In genomic region chr7:99284165-99284564, GRCh38 we compare ENCODE assay signal across 17 cellular contexts. TPM values are rescaled to one million over a fixed set of nuclear protein-coding genes. Genes with fewer than 3 reads are reported as not detected.
"Had no signal": no experiment of that assay in that cellular context is flagged by ENCODE, and none has a peak within 500 bp of the region (broad histone marks: within the 10 kb centered on the region; RNA-seq: fewer than 3 reads in every experiment).

No MANE protein-coding gene starts in this region.

RNA-seq across cellular contexts. Expression of gene MYH16, which starts 11.5 kb away (rescaled TPM):
- total RNA-seq: activated naive CD4-positive, alpha-beta T cell treated with anti-CD3 and anti-CD28 coated beads for 36 hours; activated naive CD8-positive, alpha-beta T cell treated with anti-CD3 and anti-CD28 coated beads for 36 hours; activated naive CD8-positive, alpha-beta T cell treated with anti-CD3 and anti-CD28 coated beads, Interleukin-2, amount 10 ng/mL, durations not matched to agents 7 days and 5 days; activated T-cell treated with anti-CD3 and anti-CD28 coated beads, Interleukin-2, amount 50 U/mL, for 4 hours; activated T-cell treated with anti-CD3 and anti-CD28 coated beads, Interleukin-2, amount 50 U/mL, for 72 hours; activated T-helper 1 cell treated with anti-CD3 and anti-CD28 coated beads, Interleukin-12 subunit alpha, Interleukin-12 subunit beta, Interleukin-2, Interleukin-4 antibody, amounts not matched to agents 30 ng/mL and 10 ng/mL and 1 ng/mL, durations not matched to agents 14 hours and 24 hours and 36 hours; activated T-helper 17 cell treated with anti-CD3 and anti-CD28 coated beads, Interleukin-2, amount 50 U/mL, for 72 hours; activated T-helper 2 cell treated with anti-CD3 and anti-CD28 coated beads, Interferon-gamma antibody, Interleukin-2, Interleukin-4, amounts not matched to agents 10 μg/mL and 5 μg/mL and 100 μg/mL, durations not matched to agents 14 hours and 24 hours and 36 hours; adrenal gland; ascending aorta; breast epithelium; cardiac muscle cell; cardiac septum; cerebellum; chondrocyte had no signal
- polyA plus RNA-seq: adipose tissue, aorta had no signal
